14 cellular contexts compared by ENCODE assay signal in genomic region chr7:150715738-150716137, GRCh38. TPM values are rescaled to one million over a fixed set of nuclear protein-coding genes. Genes with fewer than 3 reads are reported as not detected.
DNase-seq lines count a peak whose midpoint lies in the region; ATAC-seq, FAIRE-seq and TF ChIP-seq lines count a peak whose summit lies in the region.
"Had no signal": no experiment of that assay in that cellular context is flagged by ENCODE, and none has a peak within 500 bp of the region (broad histone marks: within the 10 kb centered on the region; RNA-seq: fewer than 3 reads in every experiment).

No MANE protein-coding gene starts in this region.

- H3K27ac Mint-ChIP-seq in activated CD4-positive, alpha-beta T cell treated with anti-CD3 and anti-CD28 coated beads for 36 hours = peak overlapping the region; percentile 99
- H3K27ac Mint-ChIP-seq in activated CD8-positive, alpha-beta T cell treated with anti-CD3 and anti-CD28 coated beads, Interleukin-2, amount 10 ng/mL, durations not matched to agents 7 days and 5 days = peak overlapping the region; percentile 87

- TF ChIP-seq CTCF in kidney (IDR thresholded peaks at IDR 0.05; ENCODE audit: borderline replicate concordance, extremely low read depth, insufficient read depth) = no peak

- H3K36me3 ChIP-seq in kidney (ENCODE audit: control insufficient read depth in 1 of 2, insufficient read depth in 2 of 2, low read length in 2 of 2) (no peaks in the 10 kb centered on the region), subcutaneous abdominal adipose tissue (ENCODE audit: control insufficient read depth in 5 of 5, insufficient read depth in 5 of 5, low read length in 5 of 5) (peaks cover 0 to 16% (median 8%) of the 10 kb centered on the region in 5 donors)
- H3K36me3 ChIP-seq: brain microvascular endothelial cell, SJSA1 had no signal

- no peaks in the 10 kb centered on the region for H3K27me3 Mint-ChIP-seq in activated CD4-positive, alpha-beta T cell treated with anti-CD3 and anti-CD28 coated beads for 36 hours
- H3K27me3 Mint-ChIP-seq in activated CD8-positive, alpha-beta T cell treated with anti-CD3 and anti-CD28 coated beads, Interleukin-2, amount 10 ng/mL, durations not matched to agents 7 days and 5 days (ENCODE audit: low read depth) = no peaks in the 10 kb centered on the region

- H3K27me3 ChIP-seq in subcutaneous abdominal adipose tissue (ENCODE audit: control insufficient read depth in 5 of 5, insufficient read depth in 4 of 5, low read length in 5 of 5) = no peaks in the 10 kb centered on the region
- H3K27me3 ChIP-seq: brain microvascular endothelial cell, SJSA1 had no signal

- peaks cover 16% of the 10 kb centered on the region for H3K9me3 Mint-ChIP-seq in activated CD4-positive, alpha-beta T cell treated with anti-CD3 and anti-CD28 coated beads for 36 hours (ENCODE audit: low read depth)
- peaks cover 10% of the 10 kb centered on the region for H3K9me3 Mint-ChIP-seq in activated CD8-positive, alpha-beta T cell treated with anti-CD3 and anti-CD28 coated beads, Interleukin-2, amount 10 ng/mL, durations not matched to agents 7 days and 5 days (ENCODE audit: insufficient read depth)

- DNase-seq in activated CD4-positive, alpha-beta T cell treated with anti-CD3 and anti-CD28 coated beads for 36 hours = no peak
- no peak for DNase-seq in activated CD4-positive, alpha-beta T cell treated with anti-CD3 and anti-CD28 coated beads, Interleukin-2, amount 50 U/mL, for 48 hours
- DNase-seq in activated CD8-positive, alpha-beta T cell treated with anti-CD3 and anti-CD28 coated beads, Interleukin-2, amount 10 ng/mL, durations not matched to agents 7 days and 5 days = no peak
- no peak for DNase-seq in kidney
- no peak for DNase-seq in medulla oblongata (ENCODE audit: extremely low spot score)
- DNase-seq: brain microvascular endothelial cell, DMS53, NCI-H1048, NCI-H524 treated with DMSO at 0.1 percent for 48 hours had no signal

- POLR2A ChIA-PET in activated CD4-positive, alpha-beta T cell treated with anti-CD3 and anti-CD28 coated beads for 36 hours (lab: Charles Lee) = interaction anchor here (0.6 to 2.0 kb wide), 8 partner anchors 16 to 201 kb away, joined by 3 to 10 read pairs (median 4); partner anchors contain the start of genes GIMAP6 and GIMAP7
- POLR2A ChIA-PET in activated CD8-positive, alpha-beta T cell treated with anti-CD3 and anti-CD28 coated beads, Interleukin-2, amount 10 ng/mL, durations not matched to agents 7 days and 5 days (lab: Charles Lee) = interaction anchor here (0.6 to 3.9 kb wide), 23 partner anchors 15 to 374 kb away, joined by 3 to 43 read pairs (median 5); partner anchors contain the start of genes GIMAP2, GIMAP4, GIMAP5 and GIMAP6

- H3K36me3 Mint-ChIP-seq in activated CD4-positive, alpha-beta T cell treated with anti-CD3 and anti-CD28 coated beads for 36 hours (ENCODE audit: low read depth) = peaks cover 41% of the 10 kb centered on the region
- H3K36me3 Mint-ChIP-seq in activated CD8-positive, alpha-beta T cell treated with anti-CD3 and anti-CD28 coated beads, Interleukin-2, amount 10 ng/mL, durations not matched to agents 7 days and 5 days (ENCODE audit: low read depth) = peaks cover 62% of the 10 kb centered on the region

- H3K4me1 ChIP-seq in kidney (ENCODE audit: control insufficient read depth in 1 of 2, insufficient read depth in 1 of 2, low read depth in 1 of 2, low read length in 2 of 2) = no peaks in the 10 kb centered on the region
- peaks cover 0 to 42% (median 5%) of the 10 kb centered on the region in 5 donors for H3K4me1 ChIP-seq in subcutaneous abdominal adipose tissue (ENCODE audit: control insufficient read depth in 5 of 5, insufficient read depth in 5 of 5, low read length in 5 of 5)
- H3K4me1 ChIP-seq: SJSA1 had no signal

- H3K9me3 ChIP-seq in kidney (ENCODE audit: control insufficient read depth in 1 of 2, low read length in 2 of 2) = peaks cover 0 to 4% of the 10 kb centered on the region in 2 donors
- peaks cover 0 to 11% (median 4%) of the 10 kb centered on the region in 5 donors for H3K9me3 ChIP-seq in subcutaneous abdominal adipose tissue (ENCODE audit: control insufficient read depth in 5 of 5, low read length in 5 of 5)
- H3K9me3 ChIP-seq: SJSA1 had no signal

- H3K4me3 ChIP-seq in kidney (ENCODE audit: low read length in 2 of 2) (peak overlapping the region in 1 of 2 donors; percentile 67), subcutaneous abdominal adipose tissue (ENCODE audit: low read depth in 1 of 5, low read length in 5 of 5) (peak overlapping the region in 3 of 5 donors; percentile 25 to 90 (median 75))
- H3K4me3 ChIP-seq: SJSA1 had no signal

- intact Hi-C loops in activated CD4-positive, alpha-beta T cell treated with anti-CD3 and anti-CD28 coated beads for 36 hours (cut with DNase I, micrococcal nuclease) = loop anchor here (1.0 to 5.0 kb wide), 7 partner anchors 17 to 267 kb away; no protein-coding TSS in a partner anchor
- intact Hi-C loops in kidney (cut with DNase I) = no loop called here

- CTCF ChIA-PET in activated CD4-positive, alpha-beta T cell treated with anti-CD3 and anti-CD28 coated beads for 36 hours (lab: Charles Lee) = interaction anchor here (0.6 to 5.7 kb wide), 26 partner anchors 8 to 268 kb away, joined by 3 to 51 read pairs (median 5); partner anchors contain the start of genes GIMAP2, GIMAP4, GIMAP6 and GIMAP7
- CTCF ChIA-PET in activated CD8-positive, alpha-beta T cell treated with anti-CD3 and anti-CD28 coated beads, Interleukin-2, amount 10 ng/mL, durations not matched to agents 7 days and 5 days (lab: Charles Lee) = interaction anchor here (0.7 to 4.6 kb wide), 29 partner anchors 12 to 309 kb away, joined by 3 to 32 read pairs (median 5); partner anchors contain the start of genes GIMAP2, GIMAP6, GIMAP7 and GIMAP8

- H3K9ac ChIP-seq in kidney (ENCODE audit: low read length in 2 of 2) (no peak overlapping the region), subcutaneous abdominal adipose tissue (ENCODE audit: low read length in 5 of 5) (peak overlapping the region in 3 of 5 donors; percentile 28 to 84 (median 75))

- ATAC-seq in activated CD4-positive, alpha-beta T cell treated with anti-CD3 and anti-CD28 coated beads for 36 hours = peak; percentile 21
- ATAC-seq in activated CD8-positive, alpha-beta T cell treated with anti-CD3 and anti-CD28 coated beads, Interleukin-2, amount 10 ng/mL, durations not matched to agents 7 days and 5 days = peak; percentile 11
- ATAC-seq in HG03135 (IDR thresholded peaks at IDR 0.05; ENCODE audit: unreplicated experiment) (no peak), GM21381 (IDR thresholded peaks at IDR 0.05; ENCODE audit: unreplicated experiment) (no peak)

- no peak for FAIRE-seq in kidney (lab: Jason Lieb, UNC)
- FAIRE-seq: A204.1 had no signal

- peaks cover 44% of the 10 kb centered on the region for H3K4me1 Mint-ChIP-seq in activated CD4-positive, alpha-beta T cell treated with anti-CD3 and anti-CD28 coated beads for 36 hours
- H3K4me1 Mint-ChIP-seq in activated CD8-positive, alpha-beta T cell treated with anti-CD3 and anti-CD28 coated beads, Interleukin-2, amount 10 ng/mL, durations not matched to agents 7 days and 5 days (ENCODE audit: low read depth) = peaks cover 45% of the 10 kb centered on the region

- peak overlapping the region; percentile 15 to 64 for H3K27ac ChIP-seq in kidney (ENCODE audit: low read depth in 2 of 2, low read length in 2 of 2)
- H3K27ac ChIP-seq in subcutaneous abdominal adipose tissue (ENCODE audit: low read depth, low read length) = peak overlapping the region; percentile 78
- H3K27ac ChIP-seq: brain microvascular endothelial cell, SJSA1 had no signal

- peak overlapping the region; percentile 95 for H3K4me3 Mint-ChIP-seq in activated CD4-positive, alpha-beta T cell treated with anti-CD3 and anti-CD28 coated beads for 36 hours
- H3K4me3 Mint-ChIP-seq in activated CD8-positive, alpha-beta T cell treated with anti-CD3 and anti-CD28 coated beads, Interleukin-2, amount 10 ng/mL, durations not matched to agents 7 days and 5 days = peak overlapping the region; percentile 97

RNA-seq across cellular contexts. Expression of gene GIMAP1, which starts 0.7 kb away (rescaled TPM):
- 1 to 10 TPM; 3.5 to 5.5 TPM for total RNA-seq in activated CD4-positive, alpha-beta T cell treated with anti-CD3 and anti-CD28 coated beads for 36 hours
- total RNA-seq in activated CD8-positive, alpha-beta T cell treated with anti-CD3 and anti-CD28 coated beads, Interleukin-2, amount 10 ng/mL, durations not matched to agents 7 days and 5 days = 10 to 100 TPM; 19.0 to 20.2 TPM
- 10.2 TPM for total RNA-seq in kidney
- polyA plus RNA-seq in kidney (ENCODE audit: insufficient read depth, low read depth, low replicate concordance) = 6.4 TPM
- total RNA-seq: SJSA1 had no signal

RNA-seq across cellular contexts. Expression of gene GIMAP5, which starts 21.5 kb away (rescaled TPM):
- 10 to 100 TPM; 47.6 to 53.3 TPM for total RNA-seq in activated CD4-positive, alpha-beta T cell treated with anti-CD3 and anti-CD28 coated beads for 36 hours
- 10 to 100 TPM; 56.3 to 63.3 TPM for total RNA-seq in activated CD8-positive, alpha-beta T cell treated with anti-CD3 and anti-CD28 coated beads, Interleukin-2, amount 10 ng/mL, durations not matched to agents 7 days and 5 days
- 30.0 TPM for total RNA-seq in kidney
- polyA plus RNA-seq in kidney (ENCODE audit: insufficient read depth, low read depth, low replicate concordance) = 21.2 TPM
- total RNA-seq: SJSA1 had no signal

RNA-seq across cellular contexts. Expression of gene GIMAP2, which starts 30.2 kb away (rescaled TPM):
- 10 to 100 TPM; 30.0 to 40.1 TPM for total RNA-seq in activated CD4-positive, alpha-beta T cell treated with anti-CD3 and anti-CD28 coated beads for 36 hours
- 10 to 100 TPM; 79.0 to 82.9 TPM for total RNA-seq in activated CD8-positive, alpha-beta T cell treated with anti-CD3 and anti-CD28 coated beads, Interleukin-2, amount 10 ng/mL, durations not matched to agents 7 days and 5 days
- 19.5 TPM for total RNA-seq in kidney
- 6.7 TPM for polyA plus RNA-seq in kidney (ENCODE audit: insufficient read depth, low read depth, low replicate concordance)

Comparison
In these comparisons a context has a peak if more than half of its experiments do, and no peak if none do; other contexts are left out.
1. ATAC-seq: peak in activated CD4-positive, alpha-beta T cell treated with anti-CD3 and anti-CD28 coated beads for 36 hours (single experiment) and activated CD8-positive, alpha-beta T cell treated with anti-CD3 and anti-CD28 coated beads, Interleukin-2, amount 10 ng/mL, durations not matched to agents 7 days and 5 days (single experiment); none in HG03135 (single experiment) and GM21381 (single experiment).
2. H3K9ac ChIP-seq: peak in subcutaneous abdominal adipose tissue (3 of 5); none in kidney (0 of 2).